ENCODE assay signal across 1 cellular context in the genomic region with DNA sequence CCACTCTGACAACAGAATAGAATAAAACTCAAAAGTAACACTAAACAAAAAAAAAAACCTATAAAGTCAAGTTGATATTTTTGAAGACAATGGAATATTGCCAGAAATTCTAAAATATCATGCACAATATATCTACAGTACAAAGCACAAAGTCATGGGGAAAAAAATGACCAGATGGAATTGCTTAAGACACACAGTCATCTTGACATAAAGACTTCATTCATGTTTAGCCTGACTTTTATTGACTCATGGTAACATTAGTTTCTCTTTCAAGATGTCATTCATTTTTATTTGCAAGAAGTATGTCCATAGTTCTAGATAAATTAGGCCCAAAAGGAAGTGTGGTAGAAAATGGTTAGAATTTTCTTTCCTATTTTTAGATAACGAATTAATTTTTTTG.
TF ChIP-seq lines count a peak whose summit lies in the region.

No MANE protein-coding gene starts in this region.

TF ChIP-seq in GM23338, 12 proteins besides CTCF, POLR2A, EP300 and RAD21 (continued from another document):
- TF ChIP-seq EZH2 (IDR thresholded peaks at IDR 0.05; ENCODE audit: low read depth, unreplicated experiment) (no peak), NANOG (IDR thresholded peaks at IDR 0.05; ENCODE audit: borderline replicate concordance) (no peak), ZNF114 (CRISPR knock-in tag; IDR thresholded peaks at IDR 0.05) (no peak), POLR2AphosphoS5 (IDR thresholded peaks at IDR 0.05; ENCODE audit: low read depth) (no peak), EZH2phosphoT487 (IDR thresholded peaks at IDR 0.05; ENCODE audit: unreplicated experiment) (no peak), ZNF331 (CRISPR knock-in tag; IDR thresholded peaks at IDR 0.05; ENCODE audit: low read depth) (no peak), CREB1 (CRISPR knock-in tag; IDR thresholded peaks at IDR 0.05; ENCODE audit: low read depth) (no peak), STAT1 (IDR thresholded peaks at IDR 0.05; ENCODE audit: unreplicated experiment) (no peak), JUNB (IDR thresholded peaks at IDR 0.05; ENCODE audit: unreplicated experiment) (no peak)
- TF ChIP-seq, protein P1, sequence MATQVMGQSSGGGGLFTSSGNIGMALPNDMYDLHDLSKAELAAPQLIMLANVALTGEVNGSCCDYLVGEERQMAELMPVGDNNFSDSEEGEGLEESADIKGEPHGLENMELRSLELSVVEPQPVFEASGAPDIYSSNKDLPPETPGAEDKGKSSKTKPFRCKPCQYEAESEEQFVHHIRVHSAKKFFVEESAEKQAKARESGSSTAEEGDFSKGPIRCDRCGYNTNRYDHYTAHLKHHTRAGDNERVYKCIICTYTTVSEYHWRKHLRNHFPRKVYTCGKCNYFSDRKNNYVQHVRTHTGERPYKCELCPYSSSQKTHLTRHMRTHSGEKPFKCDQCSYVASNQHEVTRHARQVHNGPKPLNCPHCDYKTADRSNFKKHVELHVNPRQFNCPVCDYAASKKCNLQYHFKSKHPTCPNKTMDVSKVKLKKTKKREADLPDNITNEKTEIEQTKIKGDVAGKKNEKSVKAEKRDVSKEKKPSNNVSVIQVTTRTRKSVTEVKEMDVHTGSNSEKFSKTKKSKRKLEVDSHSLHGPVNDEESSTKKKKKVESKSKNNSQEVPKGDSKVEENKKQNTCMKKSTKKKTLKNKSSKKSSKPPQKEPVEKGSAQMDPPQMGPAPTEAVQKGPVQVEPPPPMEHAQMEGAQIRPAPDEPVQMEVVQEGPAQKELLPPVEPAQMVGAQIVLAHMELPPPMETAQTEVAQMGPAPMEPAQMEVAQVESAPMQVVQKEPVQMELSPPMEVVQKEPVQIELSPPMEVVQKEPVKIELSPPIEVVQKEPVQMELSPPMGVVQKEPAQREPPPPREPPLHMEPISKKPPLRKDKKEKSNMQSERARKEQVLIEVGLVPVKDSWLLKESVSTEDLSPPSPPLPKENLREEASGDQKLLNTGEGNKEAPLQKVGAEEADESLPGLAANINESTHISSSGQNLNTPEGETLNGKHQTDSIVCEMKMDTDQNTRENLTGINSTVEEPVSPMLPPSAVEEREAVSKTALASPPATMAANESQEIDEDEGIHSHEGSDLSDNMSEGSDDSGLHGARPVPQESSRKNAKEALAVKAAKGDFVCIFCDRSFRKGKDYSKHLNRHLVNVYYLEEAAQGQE (IDR thresholded peaks at IDR 0.05; ENCODE audit: unreplicated experiment): no peak
TF ChIP-seq in GM23338: peak in this region for 0.
